ENCODE assay signal across 8 cellular contexts in genomic region chr2:219509780-219510511, GRCh38. TPM values are rescaled to one million over a fixed set of nuclear protein-coding genes. Genes with fewer than 3 reads are reported as not detected.
DNase-seq lines count a peak whose midpoint lies in the region; ATAC-seq, FAIRE-seq and TF ChIP-seq lines count a peak whose summit lies in the region.

No MANE protein-coding gene starts in this region.

- TF ChIP-seq CTCF in D721Med (IDR thresholded peaks at IDR 0.05; ENCODE audit: insufficient read depth, missing control alignments): peak; percentile 83
- peak; percentile 61 for TF ChIP-seq CTCF in MCF 10A (IDR thresholded peaks at IDR 0.05; ENCODE audit: unreplicated experiment)
- peak in 9 of 11 experiments; percentile 12 to 76 (median 61) for TF ChIP-seq CTCF in spleen (IDR thresholded peaks at IDR 0.05 in 8 of 11, conservative IDR thresholded peaks at IDR 0.05 in 3 of 11)

- peak overlapping the region; percentile 38 for H3K4me3 Mint-ChIP-seq in MCF 10A (ENCODE audit: unreplicated experiment)

- DNase-seq in D721Med (ENCODE audit: insufficient read length, low spot score) (peak; percentile 76), MG63 (peak; percentile 57), T-helper 22 cell (ENCODE audit: low read depth) (peak; percentile 12), MCF 10A (ENCODE audit: unreplicated experiment) (peak; percentile 60), spleen (no peak), GOT3 (lab: John Stamatoyannopoulos, UW) (no peak)

- peak; percentile 75 for ATAC-seq in GM21529 (IDR thresholded peaks at IDR 0.05; ENCODE audit: unreplicated experiment)

- no TSS peak for BruUV-seq in MCF 10A (replicated peaks; lab: Mats Ljungman, UMichigan)

- H3K27me3 Mint-ChIP-seq in MCF 10A (ENCODE audit: insufficient read depth, unreplicated experiment): peaks cover 53% of the 10 kb centered on the region

- peaks cover 4 to 48% (median 25%) of the 10 kb centered on the region in 6 donors for H3K4me1 ChIP-seq in spleen

- WGBS in spleen, 5 donors: 1 to 2% (median 2%) methylated on average over 23 to 26 of the region's 26 CpGs

- H3K36me3 ChIP-seq in MG63: no peaks in the 10 kb centered on the region; the same call in 1 of the 2 replicates
- peaks cover 0 to 32% (median 28%) of the 10 kb centered on the region in 6 donors for H3K36me3 ChIP-seq in spleen

- H3K9me3 Mint-ChIP-seq in MCF 10A (ENCODE audit: unreplicated experiment): no peaks in the 10 kb centered on the region

- no peak for TF ChIP-seq POLR2A in spleen (IDR thresholded peaks at IDR 0.05)

- no peak overlapping the region for H3K27ac ChIP-seq in spleen

- no peaks in the 10 kb centered on the region for H3K36me3 Mint-ChIP-seq in MCF 10A (ENCODE audit: insufficient read depth, unreplicated experiment)

- no peak for FAIRE-seq in D721Med (lab: Jason Lieb, UNC)

- intact Hi-C loops in MCF 10A (cut with micrococcal nuclease): loop anchor here (1.0 kb wide), 1 partner anchor 20 kb away; no protein-coding TSS in a partner anchor
- intact Hi-C loops in spleen (cut with DNase I; ENCODE audit: low total_unique reads): no loop called here

- no peak overlapping the region for H3K27ac Mint-ChIP-seq in MCF 10A (ENCODE audit: low read depth, unreplicated experiment)

- H3K27me3 ChIP-seq in MG63 (peaks cover 34% of the 10 kb centered on the region), spleen (replicated peaks in 1 of 7) (peaks cover 0 to 72% (median 55%) of the 10 kb centered on the region in 7 donors)

- CTCF ChIA-PET in MCF 10A (lab: Yijun Ruan, JAX): interaction anchor here (0.6 to 3.7 kb wide), 22 partner anchors 9 to 215 kb away, joined by 3 to 34 read pairs (median 4); partner anchors contain the start of gene GMPPA

- H3K4me1 Mint-ChIP-seq in MCF 10A (ENCODE audit: insufficient read depth, unreplicated experiment): peaks cover 11% of the 10 kb centered on the region

- POLR2A ChIA-PET in MCF 10A (lab: Yijun Ruan, JAX): interaction anchor here (1.2 to 1.3 kb wide), 2 partner anchors 10 to 12 kb away, joined by 3 to 5 read pairs; no protein-coding TSS in a partner anchor

- H3K4me3 ChIP-seq in MG63: peak overlapping the region; percentile 2; the same call in 1 of the 2 replicates
- peak overlapping the region; percentile 51 for H3K4me3 ChIP-seq in iPS-18c (ENCODE audit: insufficient read depth, low read depth, low read length)
- peak overlapping the region in 5 of 8 donors; percentile 9 to 57 (median 12) for H3K4me3 ChIP-seq in spleen

- H3K9me3 ChIP-seq in MG63: no peaks in the 10 kb centered on the region
- no peaks in the 10 kb centered on the region for H3K9me3 ChIP-seq in iPS-18c (ENCODE audit: control insufficient read depth, insufficient read depth, low read length)
- no peaks in the 10 kb centered on the region for H3K9me3 ChIP-seq in spleen

RNA-seq across cellular contexts. Expression of gene ASIC4, which starts 4.3 kb away (rescaled TPM):
- total RNA-seq in MG63 (2014; rRNA removed; shearing (Covaris generic); ENCODE audit: low replicate concordance): not detected in 2 replicates
- total RNA-seq in MCF 10A (2022): 0.17 TPM in 1 of 2 replicates, not detected in the other
- total RNA-seq in spleen: under 1 TPM in 1 of 7 donors, not detected in 6; 0.32 TPM
- under 1 TPM; 0.04 to 0.06 (median 0.05) TPM for polyA plus RNA-seq in spleen

RNA-seq across cellular contexts. Expression of gene GMPPA, which starts 11.3 kb away (rescaled TPM):
- total RNA-seq in MG63 (2014; rRNA removed; shearing (Covaris generic); ENCODE audit: low replicate concordance): 61.4 and 89.6 TPM in 2 replicates
- total RNA-seq in MCF 10A (2022) (70.7 and 80.2 TPM in 2 replicates), spleen (10 to 100 TPM; 21.2 to 45.5 (median 29.4) TPM)
- 10 to 100 TPM; 27.4 to 43.3 (median 39.3) TPM for polyA plus RNA-seq in spleen

RNA-seq across cellular contexts. Expression of gene CHPF, which starts 33.7 kb away (rescaled TPM):
- total RNA-seq in MG63 (2014; rRNA removed; shearing (Covaris generic); ENCODE audit: low replicate concordance): 26.6 and 40.4 TPM in 2 replicates
- total RNA-seq in MCF 10A (2022): 81.2 and 105 TPM in 2 replicates
- 10 to 100 TPM in 6 of 7 donors, 1 to 10 TPM in 1; 8.9 to 26.2 (median 15.4) TPM for total RNA-seq in spleen
- polyA plus RNA-seq in spleen: 1 to 10 TPM; 2.8 to 8.9 (median 4.8) TPM

RNA-seq across cellular contexts. Expression of gene TMEM198, which starts 33.9 kb away (rescaled TPM):
- 5.1 and 5.9 TPM in 2 replicates for total RNA-seq in MG63 (2014; rRNA removed; shearing (Covaris generic); ENCODE audit: low replicate concordance)
- total RNA-seq in MCF 10A (2022): 5.3 and 6.3 TPM in 2 replicates
- 1 to 10 TPM in 5 of 7 donors, under 1 TPM in 2; 0.39 to 2.8 (median 1.1) TPM for total RNA-seq in spleen
- polyA plus RNA-seq in spleen: 1 to 10 TPM; 1.1 to 2.1 (median 1.5) TPM

Comparison
In these comparisons a context has a peak if more than half of its experiments do, and no peak if none do; other contexts are left out.
1. DNase-seq: peak in D721Med (single experiment), MG63 (single experiment), T-helper 22 cell (single experiment) and MCF 10A (single experiment); none in spleen (single experiment) and GOT3 (single experiment).
2. Peak in every context shown above with its lines, with median percentiles within 50 percentile points of each other: CTCF ChIP-seq and H3K4me3 ChIP-seq.